In genomic region chr19:47542030-47542475, GRCh38 we compare ENCODE assay signal across 15 cellular contexts. TPM values are rescaled to one million over a fixed set of nuclear protein-coding genes. Genes with fewer than 3 reads are reported as not detected.
A peak's percentile ranks its signal among the peaks of the same experiment; 100 is the strongest.
DNase-seq lines count a peak whose midpoint lies in the region; ATAC-seq, FAIRE-seq and TF ChIP-seq lines count a peak whose summit lies in the region.
"Had no signal": no experiment of that assay in that cellular context is flagged by ENCODE, and none has a peak within 500 bp of the region (broad histone marks: within the 10 kb centered on the region; RNA-seq: fewer than 3 reads in every experiment).

No MANE protein-coding gene starts in this region.

- H3K27ac ChIP-seq in K562 (ENCODE audit: extremely low read depth, low read depth, low read length) = no peak overlapping the region
- H3K27ac ChIP-seq in foreskin keratinocyte = no peak overlapping the region

- DNase-seq in AG09309 (ENCODE audit: low read depth) (peak; percentile 13), GM12892 (ENCODE audit: insufficient read length) (no peak), K562 (ENCODE audit: extremely low read depth in 1 of 4, low spot score in 3 of 4) (no peak), islet precursor cell (peak; percentile 97), foreskin keratinocyte (no peak)
- DNase-seq: amygdala; endodermal cell; mucosa of descending colon; NCI-H1694 treated with DMSO at 0.1 percent for 48 hours; NK-92 treated with Interleukin-12 subunit alpha and Interleukin-12 subunit beta, amount 100 ng/mL, for 24 hours had no signal

- POLR2A ChIA-PET in K562 (lab: Yijun Ruan, JAX) = no interaction called here

- H3K9ac ChIP-seq in K562 (ENCODE audit: insufficient read depth in 1 of 2, low read depth in 2 of 2, low read length in 2 of 2) = no peak overlapping the region

- no peaks in the 10 kb centered on the region for H3K9me1 ChIP-seq in K562 (ENCODE audit: control insufficient read depth, insufficient read depth, low read length)

- intact Hi-C loops in K562 (cut with micrococcal nuclease) = no loop called here

- H3K4me3 ChIP-seq in AG09309 (ENCODE audit: control insufficient read depth, low read depth, low read length) (no peak overlapping the region), K562 (no peak overlapping the region)
- H3K4me3 ChIP-seq: mucosa of descending colon had no signal

- TF ChIP-seq POLR2A in GM12892 (IDR thresholded peaks at IDR 0.05; ENCODE audit: low read depth, low read length) (no peak), K562 (conservative IDR thresholded peaks at IDR 0.05) (no peak)

- no peaks in the 10 kb centered on the region for H4K20me1 ChIP-seq in K562 (replicated peaks; ENCODE audit: control insufficient read depth, insufficient read depth, low read length)

- H3K4me1 ChIP-seq in K562 (replicated peaks in 1 of 2; ENCODE audit: control insufficient read depth in 2 of 2, insufficient read depth in 2 of 2, low read length in 2 of 2) (peaks cover 3 to 34% of the 10 kb centered on the region in 2 experiments; a peak in 4 of 5 replicates), foreskin keratinocyte (no peaks in the 10 kb centered on the region)

- BruUV-seq in K562 (replicated peaks; lab: Mats Ljungman, UMichigan) = no TSS peak

- 19% methylated on average over 9 of the region's 9 CpGs for WGBS in K562 (ENCODE audit: insufficient coverage, low coverage, missing lambda C conversion rate)

- no peak for TF ChIP-seq EP300 in K562 (IDR thresholded peaks at IDR 0.05; ENCODE audit: low read length)

- H3K9me3 ChIP-seq in K562 (replicated peaks; ENCODE audit: control insufficient read depth, insufficient read depth, low read depth, low read length) = no peaks in the 10 kb centered on the region
- H3K9me3 ChIP-seq: mucosa of descending colon had no signal

- H2AFZ ChIP-seq in K562 (ENCODE audit: low read depth, low read length) = no peak overlapping the region

- FAIRE-seq in GM12892 (lab: Jason Lieb, UNC) = peak; percentile 30
- no peak for FAIRE-seq in K562 (lab: Jason Lieb, UNC)

- TF ChIP-seq CTCF in AG09309 (IDR thresholded peaks at IDR 0.05; ENCODE audit: control insufficient read depth, insufficient read depth, low read depth, low read length, missing control alignments) = no peak
- TF ChIP-seq CTCF in K562 (IDR thresholded peaks at IDR 0.05 in 2 of 3, conservative IDR thresholded peaks at IDR 0.05 in 1 of 3; ENCODE audit: insufficient read depth in 2 of 3, low read depth in 1 of 3, low read length in 3 of 3) = no peak
- TF ChIP-seq CTCF in foreskin keratinocyte (conservative IDR thresholded peaks at IDR 0.05) = no peak

- H3K27me3 ChIP-seq in K562 (ENCODE audit: control insufficient read depth in 2 of 2, insufficient read depth in 2 of 2, low read length in 2 of 2) (peaks cover 14 to 22% of the 10 kb centered on the region in 2 experiments), foreskin keratinocyte (peaks cover 36% of the 10 kb centered on the region)

- H3K79me2 ChIP-seq in K562 (ENCODE audit: control insufficient read depth, insufficient read depth, low read length) = no peaks in the 10 kb centered on the region

- no peak for TF ChIP-seq RAD21 in K562 (CRISPR knock-in tag; conservative IDR thresholded peaks at IDR 0.05 in 1 of 2, IDR thresholded peaks at IDR 0.05 in 1 of 2)

- H3K36me3 ChIP-seq in K562 (ENCODE audit: control insufficient read depth, insufficient read depth, low read length) = no peaks in the 10 kb centered on the region

- H3K4me2 ChIP-seq in K562 (ENCODE audit: insufficient read depth, low read length) = no peak overlapping the region

- in situ Hi-C loops in K562 (cut with MboI) = no loop called here

- CTCF ChIA-PET in K562 (lab: Yijun Ruan, JAX; ENCODE audit: low intra/inter-chr PET ratio) = no interaction called here

- ATAC-seq in K562 (no peak), HG03571 (IDR thresholded peaks at IDR 0.05; ENCODE audit: unreplicated experiment) (no peak), HG03095 (IDR thresholded peaks at IDR 0.05; ENCODE audit: unreplicated experiment) (no peak), foreskin keratinocyte (no peak), GM21717 (IDR thresholded peaks at IDR 0.05; ENCODE audit: unreplicated experiment) (no peak)

TF ChIP-seq in K562, 482 proteins besides CTCF, POLR2A, EP300 and RAD21 (continues in another document):
- TF ChIP-seq ZNF197 (CRISPR knock-in tag; IDR thresholded peaks at IDR 0.05; ENCODE audit: low read depth) (no peak), SRSF9 (IDR thresholded peaks at IDR 0.05; ENCODE audit: borderline replicate concordance, low read depth, low read length) (no peak), SLC30A9 (CRISPR knock-in tag; IDR thresholded peaks at IDR 0.05) (no peak)

RNA-seq across cellular contexts. Expression of gene NAPA, which starts 27.2 kb away (rescaled TPM):
- 51.0 TPM for polyA plus RNA-seq in GM12892 (2012; ENCODE audit: missing spikeins)
- 45.2 and 101 TPM in 2 replicates for total RNA-seq in K562 (2011; cell fraction: chromatin; rRNA removed; ENCODE audit: low replicate concordance)
- total RNA-seq in K562 (2011; cell fraction: nucleolus; rRNA removed) = 60.4 and 69.0 TPM in 2 replicates
- total RNA-seq in K562 (2011; cell fraction: nucleoplasm; rRNA removed) = 46.8 and 63.8 TPM in 2 replicates
- total RNA-seq in K562 (2014; rRNA removed) (98.6 and 103 TPM in 2 replicates), K562 (2014; rRNA removed; fragmentation: Illumina TruSeq; extraction: Trizol) (23.3 and 25.7 TPM in 2 replicates), K562 (2015; rRNA removed; fragmentation: Illumina TruSeq; extraction: Trizol) (49.3 and 49.4 TPM in 2 replicates), K562 (2021) (88.5 and 92.6 TPM in 2 replicates), foreskin keratinocyte (71.7 and 74.2 TPM in 2 replicates)
- polyA plus RNA-seq in K562 (2011; rRNA removed) (77.5 and 115 TPM in 2 replicates), K562 (2014; fragmentation: Illumina TruSeq; extraction: Trizol) (82.2 and 88.2 TPM in 2 replicates), K562 (2014; fragmentation: Nextera tagmentation; extraction: Ambion mirVana) (10 to 100 TPM in 1 of 2 experiments, 1 to 10 TPM in 1; 5.4 to 22.4 TPM), K562 (2014; rRNA removed) (79.3 and 91.8 TPM in 2 replicates), foreskin keratinocyte (99.5 and 99.6 TPM in 2 replicates)
- 74.7 and 132 TPM in 2 replicates for polyA plus RNA-seq in K562 (2011; cell fraction: cytosol; rRNA removed)
- polyA plus RNA-seq in K562 (2011; cell fraction: nucleus; rRNA removed) = 52.5 and 61.2 TPM in 2 replicates
- polyA plus RNA-seq in K562 (2012) = 72.3 and 117 TPM in 2 replicates
- polyA minus RNA-seq in K562 (2011; rRNA and poly(A)+ RNA removed) = 66.5 and 83.7 TPM in 2 replicates
- 79.6 and 85.6 TPM in 2 replicates for polyA minus RNA-seq in K562 (2011; cell fraction: cytosol; rRNA and poly(A)+ RNA removed)
- polyA minus RNA-seq in K562 (2011; cell fraction: nucleus; rRNA and poly(A)+ RNA removed) = 26.5 and 37.7 TPM in 2 replicates

RNA-seq across cellular contexts. Expression of gene ZNF541, which starts 30.9 kb away (rescaled TPM):
- polyA plus RNA-seq in GM12892 (2012; ENCODE audit: missing spikeins) = 0.15 TPM
- not detected in 2 replicates for total RNA-seq in K562 (2011; cell fraction: chromatin; rRNA removed; ENCODE audit: low replicate concordance)
- not detected in 2 replicates for total RNA-seq in K562 (2011; cell fraction: nucleolus; rRNA removed)
- total RNA-seq in K562 (2011; cell fraction: nucleoplasm; rRNA removed) = not detected in 2 replicates
- total RNA-seq in K562 (2014; rRNA removed) = 0.09 and 0.12 TPM in 2 replicates
- 0.03 and 0.04 TPM in 2 replicates for total RNA-seq in K562 (2014; rRNA removed; fragmentation: Illumina TruSeq; extraction: Trizol)
- total RNA-seq in K562 (2015; rRNA removed; fragmentation: Illumina TruSeq; extraction: Trizol) = 0.08 and 0.11 TPM in 2 replicates
- total RNA-seq in K562 (2021) = 0.04 and 0.16 TPM in 2 replicates
- 0.06 and 0.15 TPM in 2 replicates for polyA plus RNA-seq in K562 (2011; rRNA removed)
- 0.10 and 0.15 TPM in 2 replicates for polyA plus RNA-seq in K562 (2011; cell fraction: cytosol; rRNA removed)
- 0.07 TPM in 1 of 2 replicates, not detected in the other for polyA plus RNA-seq in K562 (2011; cell fraction: nucleus; rRNA removed)
- 0.14 and 0.37 TPM in 2 replicates for polyA plus RNA-seq in K562 (2012)
- 0.07 TPM in 1 of 2 replicates, not detected in the other for polyA plus RNA-seq in K562 (2014; fragmentation: Illumina TruSeq; extraction: Trizol)
- under 1 TPM in 1 of 2 experiments, not detected in 1; 0.04 TPM for polyA plus RNA-seq in K562 (2014; fragmentation: Nextera tagmentation; extraction: Ambion mirVana)
- 0.03 and 0.04 TPM in 2 replicates for polyA plus RNA-seq in K562 (2014; rRNA removed)
- polyA minus RNA-seq in K562 (2011; rRNA and poly(A)+ RNA removed) = not detected in 2 replicates
- not detected in 2 replicates for polyA minus RNA-seq in K562 (2011; cell fraction: cytosol; rRNA and poly(A)+ RNA removed)
- not detected in 2 replicates for polyA minus RNA-seq in K562 (2011; cell fraction: nucleus; rRNA and poly(A)+ RNA removed)
- not detected in 2 replicates for total RNA-seq in foreskin keratinocyte
- not detected in 2 replicates for polyA plus RNA-seq in foreskin keratinocyte
- total RNA-seq: activated CD8-positive, alpha-beta memory T cell treated with anti-CD3 and anti-CD28 coated beads for 36 hours; endodermal cell; skeletal muscle tissue had no signal

RNA-seq across cellular contexts. Expression of gene KPTN, which starts 58.0 kb away (rescaled TPM):
- polyA plus RNA-seq in GM12892 (2012; ENCODE audit: missing spikeins) = 8.5 TPM
- 6.2 and 16.4 TPM in 2 replicates for total RNA-seq in K562 (2011; cell fraction: chromatin; rRNA removed; ENCODE audit: low replicate concordance)
- total RNA-seq in K562 (2011; cell fraction: nucleolus; rRNA removed) = 13.6 and 14.7 TPM in 2 replicates
- total RNA-seq in K562 (2011; cell fraction: nucleoplasm; rRNA removed) = 7.3 and 7.6 TPM in 2 replicates
- total RNA-seq in K562 (2014; rRNA removed) = 8.5 and 11.9 TPM in 2 replicates
- total RNA-seq in K562 (2014; rRNA removed; fragmentation: Illumina TruSeq; extraction: Trizol) = 4.9 and 6.4 TPM in 2 replicates
- total RNA-seq in K562 (2015; rRNA removed; fragmentation: Illumina TruSeq; extraction: Trizol) = 7.8 and 8.0 TPM in 2 replicates
- 14.3 and 16.3 TPM in 2 replicates for total RNA-seq in K562 (2021)
- 10.0 and 10.5 TPM in 2 replicates for polyA plus RNA-seq in K562 (2011; rRNA removed)
- polyA plus RNA-seq in K562 (2011; cell fraction: cytosol; rRNA removed) = 9.7 and 17.1 TPM in 2 replicates
- polyA plus RNA-seq in K562 (2011; cell fraction: nucleus; rRNA removed) = 28.4 and 49.7 TPM in 2 replicates
- 11.8 and 12.7 TPM in 2 replicates for polyA plus RNA-seq in K562 (2012)
- 12.3 and 18.2 TPM in 2 replicates for polyA plus RNA-seq in K562 (2014; fragmentation: Illumina TruSeq; extraction: Trizol)
- 1 to 10 TPM in 1 of 2 experiments, under 1 TPM in 1; 0.56 to 2.7 TPM for polyA plus RNA-seq in K562 (2014; fragmentation: Nextera tagmentation; extraction: Ambion mirVana)
- 16.2 and 18.6 TPM in 2 replicates for polyA plus RNA-seq in K562 (2014; rRNA removed)
- polyA minus RNA-seq in K562 (2011; rRNA and poly(A)+ RNA removed) = 2.6 and 4.0 TPM in 2 replicates
- polyA minus RNA-seq in K562 (2011; cell fraction: cytosol; rRNA and poly(A)+ RNA removed) = 2.9 and 5.1 TPM in 2 replicates
- polyA minus RNA-seq in K562 (2011; cell fraction: nucleus; rRNA and poly(A)+ RNA removed) = 2.8 TPM in 2 replicates
- 8.3 and 9.6 TPM in 2 replicates for total RNA-seq in foreskin keratinocyte
- polyA plus RNA-seq in foreskin keratinocyte = 11.2 and 11.8 TPM in 2 replicates

Comparison
In these comparisons a context has a peak if more than half of its experiments do, and no peak if none do; other contexts are left out.
1. DNase-seq: peak in AG09309 (single experiment) and islet precursor cell (single experiment); none in GM12892 (single experiment), K562 (0 of 4) and foreskin keratinocyte (0 of 2).